ENCODE assay signal across 2 cellular contexts in genomic region chr5:180869587-180869986, GRCh38.
TF ChIP-seq lines count a peak whose summit lies in the region.

No MANE protein-coding gene starts in this region.

TF ChIP-seq in K562, 482 proteins besides CTCF, POLR2A, EP300 and RAD21:
- TF ChIP-seq TRIM28 (IDR thresholded peaks at IDR 0.05) (no peak), ZFP36 (IDR thresholded peaks at IDR 0.05; ENCODE audit: low read depth, low read length, partially characterized antibody) (peak; percentile 38), RBM25 (IDR thresholded peaks at IDR 0.05; ENCODE audit: low read depth, low read length, severe bottlenecking) (peak; percentile 77)

TF ChIP-seq in HEK293T, 16 proteins besides CTCF, POLR2A, EP300 and RAD21:
- TF ChIP-seq ZNF384 (IDR thresholded peaks at IDR 0.05): no peak
- no peak for TF ChIP-seq BHLHE40 (IDR thresholded peaks at IDR 0.05; ENCODE audit: borderline replicate concordance)
